In genomic region chr7:116786791-116787443, GRCh38 we compare ENCODE assay signal across 8 cellular contexts.
DNase-seq lines count a peak whose midpoint lies in the region; ATAC-seq and FAIRE-seq lines count a peak whose summit lies in the region.

No MANE protein-coding gene starts in this region.

- FAIRE-seq in RCC 7860 (lab: Jason Lieb, UNC) (peak; percentile 59), HTR-8/SVneo (lab: Jason Lieb, UNC) (no peak)

- DNase-seq in EH (ENCODE audit: low read depth): peak; percentile 47
- peak; percentile 63 for DNase-seq in RCC 7860 (ENCODE audit: low spot score)
- no peak for DNase-seq in left cardiac atrium
- DNase-seq in NK-92 (lab: John Stamatoyannopoulos, UW; ENCODE audit: unreplicated experiment): no peak
- no peak for DNase-seq in NCI-H2029 treated with DMSO at 0.1 percent for 48 hours (lab: John Stamatoyannopoulos, UW)
- DNase-seq in HTR-8/SVneo (ENCODE audit: insufficient read length, low spot score): no peak

- intact Hi-C loops in left cardiac atrium (cut with DNase I): no loop called here

- ATAC-seq in GM19035 (IDR thresholded peaks at IDR 0.05; ENCODE audit: unreplicated experiment): peak; percentile 98
- peak; percentile 97 for ATAC-seq in HG03045 (IDR thresholded peaks at IDR 0.05; ENCODE audit: unreplicated experiment)
- peak; percentile 26 to 34 for ATAC-seq in left cardiac atrium

Comparison
In these comparisons a context has a peak if more than half of its experiments do, and no peak if none do; other contexts are left out.
1. DNase-seq: peak in EH (single experiment) and RCC 7860 (single experiment); none in left cardiac atrium (single experiment), NK-92 (single experiment), NCI-H2029 treated with DMSO at 0.1 percent for 48 hours (single experiment) and HTR-8/SVneo (single experiment).
2. ATAC-seq: peak in every context shown above with its lines; median percentile 98 in GM19035; 97 in HG03045; 30 in left cardiac atrium.